ENCODE assay signal across 10 cellular contexts in genomic region chr13:31797154-31797775, GRCh38. TPM values are rescaled to one million over a fixed set of nuclear protein-coding genes. Genes with fewer than 3 reads are reported as not detected.
A peak's percentile ranks its signal among the peaks of the same experiment; 100 is the strongest.
DNase-seq lines count a peak whose midpoint lies in the region; ATAC-seq, FAIRE-seq and TF ChIP-seq lines count a peak whose summit lies in the region.
"Had no signal": no experiment of that assay in that cellular context is flagged by ENCODE, and none has a peak within 500 bp of the region (broad histone marks: within the 10 kb centered on the region; RNA-seq: fewer than 3 reads in every experiment).

No MANE protein-coding gene starts in this region.

- DNase-seq in A673 (ENCODE audit: low spot score) (peak; percentile 27), HEK293T (ENCODE audit: extremely low spot score) (peak; percentile 39), kidney (no peak), GM10248 (ENCODE audit: extremely low spot score) (no peak)
- no peak for DNase-seq in activated CD4-positive, alpha-beta T cell treated with anti-CD3 and anti-CD28 coated beads for 36 hours
- no peak for DNase-seq in activated naive CD4-positive, alpha-beta T cell treated with anti-CD3 and anti-CD28 coated beads, Interleukin-2, amount 50 U/mL, for 72 hours (ENCODE audit: low spot score in 2 of 2)
- DNase-seq: activated CD4-positive, alpha-beta T cell treated with anti-CD3 and anti-CD28 coated beads, Interleukin-2, amount 10 ng/mL, durations not matched to agents 24 days and 14 days had no signal

- H3K4me1 ChIP-seq in A673 (ENCODE audit: insufficient read depth, low read length, poor library complexity, severe bottlenecking) (no peaks in the 10 kb centered on the region), kidney (ENCODE audit: control insufficient read depth in 1 of 2, insufficient read depth in 1 of 2, low read depth in 1 of 2, low read length in 2 of 2) (no peaks in the 10 kb centered on the region)

- H3K27ac ChIP-seq in A673 (ENCODE audit: low read depth, low read length, poor library complexity, severe bottlenecking) = no peak overlapping the region
- no peak overlapping the region for H3K27ac ChIP-seq in kidney (ENCODE audit: low read depth in 2 of 2, low read length in 2 of 2)

- H3K36me3 ChIP-seq in A673 (ENCODE audit: insufficient read depth, low read length, poor library complexity, severe bottlenecking) = no peaks in the 10 kb centered on the region
- H3K36me3 ChIP-seq in kidney (ENCODE audit: control insufficient read depth in 1 of 2, insufficient read depth in 2 of 2, low read length in 2 of 2) = no peaks in the 10 kb centered on the region

- H3K9ac ChIP-seq in kidney (ENCODE audit: low read length in 2 of 2) = no peak overlapping the region

- no peaks in the 10 kb centered on the region for H3K9me3 ChIP-seq in A673 (ENCODE audit: low read depth, low read length, poor library complexity, severe bottlenecking)
- H3K9me3 ChIP-seq in kidney (ENCODE audit: control insufficient read depth in 1 of 2, low read length in 2 of 2) = no peaks in the 10 kb centered on the region

- POLR2A ChIA-PET in A673 (lab: Charles Lee; ENCODE audit: low non-redundant PET) = no interaction called here
- POLR2A ChIA-PET in HEK293T (lab: Yijun Ruan, JAX) = no interaction called here
- POLR2A ChIA-PET in activated CD4-positive, alpha-beta T cell treated with anti-CD3 and anti-CD28 coated beads for 36 hours (lab: Charles Lee) = no interaction called here
- POLR2A ChIA-PET in GM10248 (lab: Yijun Ruan, JAX) = no interaction called here

- H3K4me3 ChIP-seq in A673 (ENCODE audit: low read depth, low read length, poor library complexity, severe bottlenecking) (no peak overlapping the region), WI38 (ENCODE audit: low read depth, low read length) (no peak overlapping the region), kidney (ENCODE audit: low read length in 2 of 2) (no peak overlapping the region)

- no peaks in the 10 kb centered on the region for H3K9me3 Mint-ChIP-seq in activated CD4-positive, alpha-beta T cell treated with anti-CD3 and anti-CD28 coated beads for 36 hours (ENCODE audit: low read depth)
- H3K9me3 Mint-ChIP-seq in activated naive CD4-positive, alpha-beta T cell treated with anti-CD3 and anti-CD28 coated beads, Interleukin-2, amount 50 U/mL, for 72 hours = no peaks in the 10 kb centered on the region
- H3K9me3 Mint-ChIP-seq: activated CD4-positive, alpha-beta T cell treated with anti-CD3 and anti-CD28 coated beads, Interleukin-2, amount 10 ng/mL, durations not matched to agents 24 days and 14 days had no signal

- no TSS peak for BruUV-seq in A673 (replicated peaks; lab: Mats Ljungman, UMichigan)

- H3K4me1 Mint-ChIP-seq in activated CD4-positive, alpha-beta T cell treated with anti-CD3 and anti-CD28 coated beads for 36 hours = peaks cover 2% of the 10 kb centered on the region

- H3K36me3 Mint-ChIP-seq in activated CD4-positive, alpha-beta T cell treated with anti-CD3 and anti-CD28 coated beads for 36 hours (ENCODE audit: low read depth) = no peaks in the 10 kb centered on the region
- no peaks in the 10 kb centered on the region for H3K36me3 Mint-ChIP-seq in activated naive CD4-positive, alpha-beta T cell treated with anti-CD3 and anti-CD28 coated beads, Interleukin-2, amount 50 U/mL, for 72 hours

- peak; percentile 17 for FAIRE-seq in kidney (lab: Jason Lieb, UNC)
- FAIRE-seq: GM12891 had no signal

- no peak for ATAC-seq in HG03439 (IDR thresholded peaks at IDR 0.05; ENCODE audit: unreplicated experiment)
- ATAC-seq in activated CD4-positive, alpha-beta T cell treated with anti-CD3 and anti-CD28 coated beads for 36 hours = no peak
- ATAC-seq in activated naive CD4-positive, alpha-beta T cell treated with anti-CD3 and anti-CD28 coated beads, Interleukin-2, amount 50 U/mL, for 72 hours = no peak

- H3K27me3 Mint-ChIP-seq in activated CD4-positive, alpha-beta T cell treated with anti-CD3 and anti-CD28 coated beads for 36 hours = peaks cover 3% of the 10 kb centered on the region

- peak; percentile 54 for TF ChIP-seq CTCF in A673 (conservative IDR thresholded peaks at IDR 0.05; ENCODE audit: low read depth, low read length)
- TF ChIP-seq CTCF in WI38 (IDR thresholded peaks at IDR 0.05; ENCODE audit: low read depth, low read length) = peak; percentile 18; the same call in 1 of the 2 replicates
- peak; percentile 12 for TF ChIP-seq CTCF in kidney (IDR thresholded peaks at IDR 0.05; ENCODE audit: borderline replicate concordance, extremely low read depth, insufficient read depth)
- TF ChIP-seq CTCF in GM10248 (IDR thresholded peaks at IDR 0.05; ENCODE audit: control extremely low read depth, extremely low read depth, low read depth, missing control alignments) = no peak

- CTCF ChIA-PET in A673 (lab: Charles Lee) = interaction anchor here (0.7 kb wide), 1 partner anchor 307 kb away, joined by 3 read pairs; no protein-coding TSS in a partner anchor
- CTCF ChIA-PET in HEK293T (lab: Yijun Ruan, JAX) = interaction anchor here (0.6 kb wide), 1 partner anchor 561 kb away, joined by 4 read pairs; no protein-coding TSS in a partner anchor
- CTCF ChIA-PET in activated CD4-positive, alpha-beta T cell treated with anti-CD3 and anti-CD28 coated beads for 36 hours (lab: Charles Lee) = no interaction called here
- CTCF ChIA-PET in GM10248 (lab: Yijun Ruan, JAX) = no interaction called here

- intact Hi-C loops in A673 (cut with micrococcal nuclease; ENCODE audit: unreplicated experiment) (loop anchor here (5.0 kb wide), 1 partner anchor 365 kb away; no protein-coding TSS in a partner anchor), kidney (cut with DNase I) (no loop called here)
- intact Hi-C loops in activated CD4-positive, alpha-beta T cell treated with anti-CD3 and anti-CD28 coated beads for 36 hours (cut with DNase I, micrococcal nuclease) = no loop called here

- no peak overlapping the region for H3K27ac Mint-ChIP-seq in activated CD4-positive, alpha-beta T cell treated with anti-CD3 and anti-CD28 coated beads for 36 hours
- no peak overlapping the region for H3K27ac Mint-ChIP-seq in activated naive CD4-positive, alpha-beta T cell treated with anti-CD3 and anti-CD28 coated beads, Interleukin-2, amount 50 U/mL, for 72 hours
- H3K27ac Mint-ChIP-seq: activated CD4-positive, alpha-beta T cell treated with anti-CD3 and anti-CD28 coated beads, Interleukin-2, amount 10 ng/mL, durations not matched to agents 24 days and 14 days had no signal

- no peaks in the 10 kb centered on the region for H3K27me3 ChIP-seq in A673 (replicated peaks; ENCODE audit: insufficient read depth, low read depth, low read length, poor library complexity)

- H3K4me3 Mint-ChIP-seq in activated CD4-positive, alpha-beta T cell treated with anti-CD3 and anti-CD28 coated beads for 36 hours = no peak overlapping the region
- H3K4me3 Mint-ChIP-seq: activated CD4-positive, alpha-beta T cell treated with anti-CD3 and anti-CD28 coated beads, Interleukin-2, amount 10 ng/mL, durations not matched to agents 24 days and 14 days had no signal

TF ChIP-seq in HEK293T, 16 proteins besides CTCF, POLR2A, EP300 and RAD21:
- no peak for TF ChIP-seq TARDBP (IDR thresholded peaks at IDR 0.05)
- TF ChIP-seq SUZ12 (IDR thresholded peaks at IDR 0.05) = no peak
- no peak for TF ChIP-seq ZNF384 (IDR thresholded peaks at IDR 0.05)
- TF ChIP-seq NFRKB (IDR thresholded peaks at IDR 0.05) = no peak

RNA-seq across cellular contexts. Expression of gene RXFP2, which starts 57.9 kb away (rescaled TPM):
- total RNA-seq in A673 (2021) (not detected in 2 replicates), kidney (0.09 TPM)
- not detected for polyA plus RNA-seq in kidney (ENCODE audit: insufficient read depth, low read depth, low replicate concordance)
- not detected for total RNA-seq in activated CD4-positive, alpha-beta T cell treated with anti-CD3 and anti-CD28 coated beads for 36 hours
- total RNA-seq in activated naive CD4-positive, alpha-beta T cell treated with anti-CD3 and anti-CD28 coated beads, Interleukin-2, amount 50 U/mL, for 72 hours = not detected
- total RNA-seq: activated CD4-positive, alpha-beta T cell treated with anti-CD3 and anti-CD28 coated beads, Interleukin-2, amount 10 ng/mL, durations not matched to agents 24 days and 14 days had no signal

Comparison
In these comparisons a context has a peak if more than half of its experiments do, and no peak if none do; other contexts are left out.
1. DNase-seq: peak in A673 (single experiment) and HEK293T (single experiment); none in kidney (single experiment), activated CD4-positive, alpha-beta T cell treated with anti-CD3 and anti-CD28 coated beads for 36 hours (single experiment), GM10248 (single experiment) and activated naive CD4-positive, alpha-beta T cell treated with anti-CD3 and anti-CD28 coated beads, Interleukin-2, amount 50 U/mL, for 72 hours (0 of 2).
2. CTCF ChIA-PET loops: an anchor here in A673 (0.7 kb wide) and HEK293T (0.6 kb wide); none called in activated CD4-positive, alpha-beta T cell treated with anti-CD3 and anti-CD28 coated beads for 36 hours and GM10248.